In genomic region chr4:149291463-149291862, GRCh38 we compare ENCODE assay signal across 18 cellular contexts.
DNase-seq lines count a peak whose midpoint lies in the region; ATAC-seq and TF ChIP-seq lines count a peak whose summit lies in the region.
"Had no signal": no experiment of that assay in that cellular context is flagged by ENCODE, and none has a peak within 500 bp of the region (broad histone marks: within the 10 kb centered on the region; RNA-seq: fewer than 3 reads in every experiment).

No MANE protein-coding gene starts in this region.

- H3K27me3 Mint-ChIP-seq in CD4-positive, alpha-beta memory T cell: no peaks in the 10 kb centered on the region
- H3K27me3 Mint-ChIP-seq: activated CD4-positive, alpha-beta T cell treated with anti-CD3 and anti-CD28 coated beads for 36 hours; activated naive CD8-positive, alpha-beta T cell treated with anti-CD3 and anti-CD28 coated beads, Interleukin-2, amount 50 U/mL, for 24 hours; T-helper 17 cell had no signal

- no peak overlapping the region for H3K27ac Mint-ChIP-seq in CD4-positive, alpha-beta memory T cell
- H3K27ac Mint-ChIP-seq: activated CD4-positive, alpha-beta T cell treated with anti-CD3 and anti-CD28 coated beads for 36 hours; activated naive CD8-positive, alpha-beta T cell treated with anti-CD3 and anti-CD28 coated beads, Interleukin-2, amount 50 U/mL, for 24 hours; HFFc6; T-helper 17 cell had no signal

- TF ChIP-seq CTCF in right atrium auricular region (IDR thresholded peaks at IDR 0.05): no peak
- no peak for TF ChIP-seq CTCF in cardiac fibroblast (IDR thresholded peaks at IDR 0.05; ENCODE audit: low read depth, low read length)
- TF ChIP-seq CTCF in transverse colon (IDR thresholded peaks at IDR 0.05): no peak
- TF ChIP-seq CTCF in gastrocnemius medialis (IDR thresholded peaks at IDR 0.05 in 4 of 5, conservative IDR thresholded peaks at IDR 0.05 in 1 of 5): no peak

- H3K4me1 ChIP-seq in right atrium auricular region (no peaks in the 10 kb centered on the region), transverse colon (no peaks in the 10 kb centered on the region), gastrocnemius medialis (peaks cover 0 to 7% of the 10 kb centered on the region in 2 donors)
- no peaks in the 10 kb centered on the region for H3K4me1 ChIP-seq in CD4-positive, alpha-beta memory T cell (ENCODE audit: insufficient read depth, low read length)
- H3K4me1 ChIP-seq: A549, lower lobe of right lung, tibial artery had no signal

- in situ Hi-C loops in transverse colon (cut with MboI; ENCODE audit: low pct_ligation_motif_present in 1 of 4, low pct_unique_long_range_greater_than_20kb in 1 of 4, low sequenced_read_pairs in 3 of 4): no loop called here
- in situ Hi-C loops in gastrocnemius medialis (cut with MboI; ENCODE audit: low sequenced_read_pairs in 4 of 4): no loop called here

- no peaks in the 10 kb centered on the region for H3K36me3 Mint-ChIP-seq in CD4-positive, alpha-beta memory T cell

- no peak overlapping the region for H3K4me3 Mint-ChIP-seq in CD4-positive, alpha-beta memory T cell
- H3K4me3 Mint-ChIP-seq: activated CD4-positive, alpha-beta T cell treated with anti-CD3 and anti-CD28 coated beads for 36 hours; activated naive CD8-positive, alpha-beta T cell treated with anti-CD3 and anti-CD28 coated beads, Interleukin-2, amount 50 U/mL, for 24 hours; HFFc6; T-helper 17 cell had no signal

- H3K36me3 ChIP-seq in right atrium auricular region (no peaks in the 10 kb centered on the region), transverse colon (no peaks in the 10 kb centered on the region), gastrocnemius medialis (no peaks in the 10 kb centered on the region)
- no peaks in the 10 kb centered on the region for H3K36me3 ChIP-seq in CD4-positive, alpha-beta memory T cell (ENCODE audit: insufficient read depth, low read length)
- H3K36me3 ChIP-seq: lower lobe of right lung, tibial artery had no signal

- H3K4me3 ChIP-seq in right atrium auricular region (no peak overlapping the region), cardiac fibroblast (replicated peaks in 1 of 2; ENCODE audit: low read depth in 2 of 2, low read length in 2 of 2) (no peak overlapping the region), transverse colon (no peak overlapping the region), gastrocnemius medialis (no peak overlapping the region)
- no peak overlapping the region for H3K4me3 ChIP-seq in CD4-positive, alpha-beta memory T cell (ENCODE audit: low read length in 2 of 2)
- H3K4me3 ChIP-seq: A549, lower lobe of right lung, PC-9, tibial artery had no signal

- no peaks in the 10 kb centered on the region for H3K4me1 Mint-ChIP-seq in CD4-positive, alpha-beta memory T cell
- H3K4me1 Mint-ChIP-seq: activated CD4-positive, alpha-beta T cell treated with anti-CD3 and anti-CD28 coated beads for 36 hours; activated naive CD8-positive, alpha-beta T cell treated with anti-CD3 and anti-CD28 coated beads, Interleukin-2, amount 50 U/mL, for 24 hours; T-helper 17 cell had no signal

- POLR2A ChIA-PET in CD4-positive, alpha-beta memory T cell (lab: Charles Lee; ENCODE audit: partially characterized antibody): no interaction called here

- H3K27ac ChIP-seq in right atrium auricular region (no peak overlapping the region), transverse colon (no peak overlapping the region), gastrocnemius medialis (no peak overlapping the region)
- H3K27ac ChIP-seq in CD4-positive, alpha-beta memory T cell (ENCODE audit: low read depth, low read length): no peak overlapping the region
- H3K27ac ChIP-seq: A549, lower lobe of right lung, PC-9, tibial artery had no signal

- CTCF ChIA-PET in CD4-positive, alpha-beta memory T cell (lab: Charles Lee; ENCODE audit: partially characterized antibody): no interaction called here

- H3K27me3 ChIP-seq in right atrium auricular region (no peaks in the 10 kb centered on the region), transverse colon (no peaks in the 10 kb centered on the region), gastrocnemius medialis (no peaks in the 10 kb centered on the region)
- no peaks in the 10 kb centered on the region for H3K27me3 ChIP-seq in CD4-positive, alpha-beta memory T cell (ENCODE audit: insufficient read depth, low read length)
- H3K27me3 ChIP-seq: tibial artery had no signal

- H3K9me3 Mint-ChIP-seq in CD4-positive, alpha-beta memory T cell: peaks cover 0 to 5% (median 0%) of the 10 kb centered on the region in 8 donors
- H3K9me3 Mint-ChIP-seq: activated naive CD8-positive, alpha-beta T cell treated with anti-CD3 and anti-CD28 coated beads, Interleukin-2, amount 50 U/mL, for 24 hours had no signal

- peak; percentile 44 for ATAC-seq in Right ventricle myocardium inferior
- peak; percentile 48 for ATAC-seq in left ventricle myocardium superior
- ATAC-seq in gastrocnemius medialis: no peak
- ATAC-seq: A549; activated CD4-positive, alpha-beta T cell treated with anti-CD3 and anti-CD28 coated beads for 36 hours; activated naive CD8-positive, alpha-beta T cell treated with anti-CD3 and anti-CD28 coated beads, Interleukin-2, amount 50 U/mL, for 24 hours; lower lobe of right lung; T-helper 17 cell had no signal

- H3K9me3 ChIP-seq in right atrium auricular region (peaks cover 0 to 21% of the 10 kb centered on the region in 2 donors), transverse colon (no peaks in the 10 kb centered on the region), gastrocnemius medialis (no peaks in the 10 kb centered on the region)
- no peaks in the 10 kb centered on the region for H3K9me3 ChIP-seq in CD4-positive, alpha-beta memory T cell (ENCODE audit: control insufficient read depth in 1 of 2, low read length in 2 of 2)
- H3K9me3 ChIP-seq: A549, lower lobe of right lung had no signal

- intact Hi-C loops in Right ventricle myocardium inferior (cut with DNase I): no loop called here
- intact Hi-C loops in left ventricle myocardium superior (cut with micrococcal nuclease): no loop called here
- intact Hi-C loops in transverse colon (cut with DNase I; ENCODE audit: low total_unique reads): no loop called here
- intact Hi-C loops in CD4-positive, alpha-beta memory T cell (cut with micrococcal nuclease): no loop called here
- intact Hi-C loops in gastrocnemius medialis (cut with DNase I; ENCODE audit: low total_unique reads): no loop called here

- TF ChIP-seq POLR2A in transverse colon (IDR thresholded peaks at IDR 0.05) (no peak), gastrocnemius medialis (IDR thresholded peaks at IDR 0.05) (no peak)

- 13 to 27% methylated on average over 1 of the region's 1 CpG for WGBS in transverse colon (ENCODE audit: low coverage in 1 of 2), 2 donors

- TF ChIP-seq EP300 in transverse colon (IDR thresholded peaks at IDR 0.05; ENCODE audit: low read depth): no peak

- DNase-seq in Right ventricle myocardium inferior (ENCODE audit: missing footprints) (no peak), right atrium auricular region (ENCODE audit: low spot score) (no peak), cardiac fibroblast (ENCODE audit: low read depth in 2 of 2) (peak; percentile 45 to 88), left ventricle myocardium superior (peak; percentile 52), transverse colon (peak; percentile 8), NCI-H1105 treated with DMSO at 0.1 percent for 48 hours (lab: John Stamatoyannopoulos, UW) (no peak), gastrocnemius medialis (no peak)
- DNase-seq in CD4-positive, alpha-beta memory T cell: no peak
- DNase-seq: activated CD4-positive, alpha-beta T cell treated with anti-CD3 and anti-CD28 coated beads for 36 hours; activated naive CD8-positive, alpha-beta T cell treated with anti-CD3 and anti-CD28 coated beads, Interleukin-2, amount 50 U/mL, for 24 hours; activated T-cell treated with anti-CD3 and anti-CD28 coated beads, Interleukin-2, amount 50 U/mL, for 1 hour; HFFc6; lower lobe of right lung; NCI-H1092; T-helper 17 cell; tibial artery had no signal

Comparison
In these comparisons a context has a peak if more than half of its experiments do, and no peak if none do; other contexts are left out.
1. DNase-seq: peak in cardiac fibroblast (2 of 2), left ventricle myocardium superior (single experiment) and transverse colon (single experiment); none in Right ventricle myocardium inferior (single experiment), right atrium auricular region (single experiment), NCI-H1105 treated with DMSO at 0.1 percent for 48 hours (single experiment), CD4-positive, alpha-beta memory T cell (0 of 5) and gastrocnemius medialis (0 of 2).
2. ATAC-seq: peak in Right ventricle myocardium inferior (single experiment) and left ventricle myocardium superior (single experiment); none in gastrocnemius medialis (0 of 2).